Comparison of ENCODE assay signal across 11 cellular contexts in the genomic region with DNA sequence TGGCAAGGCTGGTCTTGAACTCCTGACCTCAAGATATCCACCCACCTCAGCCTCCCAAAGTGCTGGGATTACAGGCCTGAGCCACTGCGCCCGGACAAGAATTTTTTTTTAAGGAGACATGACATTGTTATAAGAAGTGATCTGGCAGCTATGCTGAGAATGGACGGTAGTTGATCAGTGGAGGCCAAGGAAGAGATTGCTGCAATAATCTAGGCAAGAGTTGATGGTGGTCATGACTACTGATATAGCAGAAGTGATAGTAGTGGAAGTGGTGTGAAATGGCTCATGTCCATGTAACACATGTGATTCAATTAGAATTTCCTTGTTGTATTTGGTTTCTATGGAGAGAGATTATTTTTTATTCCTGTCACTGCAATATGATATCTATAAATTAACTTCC.
"Had no signal": no experiment of that assay in that cellular context is flagged by ENCODE, and none has a peak within 500 bp of the region (broad histone marks: within the 10 kb centered on the region; RNA-seq: fewer than 3 reads in every experiment).

No MANE protein-coding gene starts in this region.

- H3K9ac ChIP-seq: GM23248 had no signal

- DNase-seq: GM23248, GOT3, H7, H9, HCEC 1CT, HFFc6 had no signal

- H3K4me2 ChIP-seq: GM23338 had no signal

- FAIRE-seq: H1, H54 had no signal

- ATAC-seq: GM23338, HCT116 had no signal

- H2AFZ ChIP-seq: GM23248, GM23338 had no signal

- H3K4me3 ChIP-seq: GM23248, GM23338, HAP-1 had no signal

- H3K27ac ChIP-seq: GM23248 had no signal

- H3K4me3 Mint-ChIP-seq: GM23338, H9, HFFc6 had no signal

- H3K36me3 ChIP-seq: HAP-1 had no signal

- H3K9me3 ChIP-seq: HAP-1 had no signal

- H3K9me3 Mint-ChIP-seq: GM23338, H9, HFFc6 had no signal

- H3K27ac Mint-ChIP-seq: GM23338, H9, HFFc6 had no signal

- H3K4me1 Mint-ChIP-seq: GM23338, H9 had no signal
